In the genomic region with DNA sequence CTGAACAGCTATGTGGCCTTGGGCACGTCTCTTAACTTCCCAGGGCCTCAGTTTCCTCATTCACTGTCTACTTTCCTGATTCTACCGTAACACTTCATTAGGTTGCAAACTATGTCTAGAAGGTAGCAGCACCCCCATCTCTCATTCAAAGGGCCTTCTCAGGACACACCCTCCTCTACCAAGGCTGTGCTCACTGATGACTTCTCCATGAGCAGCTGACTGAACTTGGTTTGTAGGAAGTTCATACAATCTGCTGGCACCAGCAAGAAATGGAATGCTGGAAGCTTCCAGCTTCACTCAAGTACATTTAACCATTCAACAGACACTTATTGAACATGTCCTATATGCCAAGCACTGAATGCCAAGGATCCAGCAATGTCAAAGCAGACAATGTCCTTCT, we compare ENCODE assay signal across 19 cellular contexts.
DNase-seq lines count a peak whose midpoint lies in the region; ATAC-seq and TF ChIP-seq lines count a peak whose summit lies in the region.
"Had no signal": no experiment of that assay in that cellular context is flagged by ENCODE, and none has a peak within 500 bp of the region (broad histone marks: within the 10 kb centered on the region; RNA-seq: fewer than 3 reads in every experiment).

No MANE protein-coding gene starts in this region.

- H3K36me3 ChIP-seq in OCI-LY3 (replicated peaks; ENCODE audit: low read depth, low read length) (peaks cover 10% of the 10 kb centered on the region), fibroblast of lung (ENCODE audit: control insufficient read depth, insufficient read depth, low read length) (no peaks in the 10 kb centered on the region), stomach smooth muscle (ENCODE audit: control insufficient read depth in 2 of 2, insufficient read depth in 2 of 2, low read length in 2 of 2) (no peaks in the 10 kb centered on the region)
- H3K36me3 ChIP-seq: suprapubic skin had no signal

- H4K20me1 ChIP-seq in OCI-LY3 (ENCODE audit: insufficient read depth, low read length) (no peaks in the 10 kb centered on the region), fibroblast of lung (ENCODE audit: control insufficient read depth, extremely low read depth, insufficient read depth, low read length) (no peaks in the 10 kb centered on the region)

- H3K4me1 ChIP-seq in OCI-LY3 (ENCODE audit: low read length): peaks cover 54% of the 10 kb centered on the region
- peaks cover 8% of the 10 kb centered on the region for H3K4me1 ChIP-seq in fibroblast of lung (ENCODE audit: control insufficient read depth, extremely low read depth, insufficient read depth, low read length)
- H3K4me1 ChIP-seq in stomach smooth muscle (ENCODE audit: control insufficient read depth, insufficient read depth, low read length): peaks cover 11% of the 10 kb centered on the region
- H3K4me1 ChIP-seq: parathyroid adenoma, suprapubic skin had no signal

- H3K9ac ChIP-seq in OCI-LY3 (ENCODE audit: low read length): no peak overlapping the region
- H3K9ac ChIP-seq in fibroblast of lung (ENCODE audit: insufficient read depth, low read length): no peak overlapping the region
- H3K9ac ChIP-seq in stomach smooth muscle (ENCODE audit: low read length in 2 of 2): no peak overlapping the region
- H3K9ac ChIP-seq: parathyroid adenoma had no signal

- H3K27ac ChIP-seq in OCI-LY3 (ENCODE audit: low read length): no peak overlapping the region
- H3K27ac ChIP-seq in fibroblast of lung (ENCODE audit: insufficient read depth, low read length): peak overlapping the region; percentile 43
- H3K27ac ChIP-seq in stomach smooth muscle (ENCODE audit: low read length): peak overlapping the region; percentile 76
- H3K27ac ChIP-seq: parathyroid adenoma, suprapubic skin had no signal

- TF ChIP-seq CTCF in OCI-LY3 (IDR thresholded peaks at IDR 0.05; ENCODE audit: low read depth, low read length): no peak
- TF ChIP-seq CTCF in fibroblast of lung (conservative IDR thresholded peaks at IDR 0.05 in 1 of 2, IDR thresholded peaks at IDR 0.05 in 1 of 2; ENCODE audit: low read depth in 1 of 2, low read length in 2 of 2): no peak

- H3K79me2 ChIP-seq in OCI-LY3 (ENCODE audit: low read length) (no peaks in the 10 kb centered on the region), fibroblast of lung (ENCODE audit: control insufficient read depth, insufficient read depth, low read length) (no peaks in the 10 kb centered on the region)
- H3K79me2 ChIP-seq: parathyroid adenoma had no signal

- DNase-seq in fibroblast of lung (ENCODE audit: low read depth in 2 of 2) (peak; percentile 11 to 80), NCI-H187 treated with DMSO at 0.1 percent for 48 hours (lab: John Stamatoyannopoulos, UW) (no peak), C1 segment of cervical spinal cord (lab: John Stamatoyannopoulos, UW) (no peak)
- DNase-seq: activated CD4-positive, alpha-beta T cell treated with anti-CD3 and anti-CD28 coated beads for 48 hours; activated CD8-positive, alpha-beta memory T cell treated with anti-CD3 and anti-CD28 coated beads, Interleukin-2, amount 50 U/mL, for 48 hours; activated gamma-delta T cell; foreskin melanocyte; naive B cell; NCI-H1048; NCI-H2081; NCI-H524; stimulated activated CD4-positive, alpha-beta T cell treated with anti-CD3 and anti-CD28 coated beads, Interleukin-4, amount 100 ng/mL, for 4 hours; stimulated activated CD8-positive, alpha-beta memory T cell treated with anti-CD3 and anti-CD28 coated beads, Interleukin-4, amount 100 ng/mL, for 48 hours had no signal

- H3K27me3 ChIP-seq in OCI-LY3 (ENCODE audit: low read depth, low read length) (no peaks in the 10 kb centered on the region), fibroblast of lung (ENCODE audit: control insufficient read depth, insufficient read depth, low read length) (no peaks in the 10 kb centered on the region), stomach smooth muscle (ENCODE audit: control insufficient read depth in 1 of 2, insufficient read depth in 2 of 2, low read length in 2 of 2) (no peaks in the 10 kb centered on the region)
- H3K27me3 ChIP-seq: suprapubic skin had no signal

- ATAC-seq in GM19351 (IDR thresholded peaks at IDR 0.05; ENCODE audit: unreplicated experiment): peak; percentile 6
- no peak for ATAC-seq in GM19397 (IDR thresholded peaks at IDR 0.05; ENCODE audit: unreplicated experiment)

- no peak overlapping the region for H3K4me2 ChIP-seq in OCI-LY3 (ENCODE audit: low read length)
- H3K4me2 ChIP-seq in fibroblast of lung (ENCODE audit: extremely low read depth, insufficient read depth, low read length): peak overlapping the region; percentile 37

- no peak overlapping the region for H3K4me3 ChIP-seq in OCI-LY3 (ENCODE audit: low read length)
- H3K4me3 ChIP-seq in fibroblast of lung (replicated peaks in 1 of 4; ENCODE audit: control extremely low read depth in 1 of 4, insufficient read depth in 1 of 4, low read depth in 3 of 4, low read length in 4 of 4): no peak overlapping the region
- H3K4me3 ChIP-seq in stomach smooth muscle (ENCODE audit: low read length in 2 of 2): no peak overlapping the region
- H3K4me3 ChIP-seq: suprapubic skin had no signal

- peaks cover 6% of the 10 kb centered on the region; the same call in 1 of the 2 replicates for H3K9me3 ChIP-seq in OCI-LY3 (ENCODE audit: insufficient read depth, low read length)
- no peaks in the 10 kb centered on the region for H3K9me3 ChIP-seq in fibroblast of lung (ENCODE audit: control insufficient read depth, insufficient read depth, low read depth, low read length)
- no peaks in the 10 kb centered on the region for H3K9me3 ChIP-seq in stomach smooth muscle (ENCODE audit: control insufficient read depth in 2 of 2, low read length in 2 of 2)

- H2AFZ ChIP-seq in OCI-LY3 (ENCODE audit: low read depth, low read length) (peak overlapping the region; percentile 44; the same call in 1 of the 2 replicates), fibroblast of lung (ENCODE audit: low read length) (no peak overlapping the region)
- H2AFZ ChIP-seq: parathyroid adenoma had no signal

Comparison
In these comparisons a context has a peak if more than half of its experiments do, and no peak if none do; other contexts are left out.
1. DNase-seq: peak in fibroblast of lung (2 of 2); none in NCI-H187 treated with DMSO at 0.1 percent for 48 hours (single experiment) and C1 segment of cervical spinal cord (0 of 14).